ENCODE assay signal across 1 cellular context in the genomic region with DNA sequence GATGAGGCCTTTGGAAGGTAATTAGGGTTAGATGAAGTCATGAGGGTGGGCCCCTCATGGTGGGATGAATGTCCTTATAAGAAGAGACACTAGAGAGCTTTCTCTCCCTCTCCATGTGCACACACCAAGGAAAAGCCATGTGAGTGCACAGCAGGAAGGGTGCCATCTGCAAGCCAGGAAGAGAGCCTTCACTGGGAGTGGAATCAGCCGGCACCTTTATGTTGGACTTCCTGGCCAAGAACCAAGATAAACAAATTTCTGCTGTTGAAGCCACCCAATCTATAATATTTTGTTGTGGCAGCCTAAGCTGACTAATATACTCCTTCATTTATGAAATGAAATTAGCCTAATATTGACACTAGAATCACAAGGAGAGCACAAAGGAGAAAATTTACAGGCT.
TF ChIP-seq lines count a peak whose summit lies in the region.

No MANE protein-coding gene starts in this region.

TF ChIP-seq in H1, 55 proteins besides CTCF, POLR2A, EP300 and RAD21 (continued from another document):
- TF ChIP-seq BACH1 (IDR thresholded peaks at IDR 0.05; ENCODE audit: low read length) (no peak), EGR1 (IDR thresholded peaks at IDR 0.05; ENCODE audit: borderline replicate concordance, low read depth, low read length) (no peak), RNF2 (IDR thresholded peaks at IDR 0.05; ENCODE audit: borderline replicate concordance, low read depth, low read length, missing control alignments, poor library complexity, severe bottlenecking) (no peak), SP2 (IDR thresholded peaks at IDR 0.05; ENCODE audit: low read length) (no peak)
